ENCODE assay signal across 18 cellular contexts in genomic region chr4:15794905-15795304, GRCh38. TPM values are rescaled to one million over a fixed set of nuclear protein-coding genes. Genes with fewer than 3 reads are reported as not detected.
DNase-seq lines count a peak whose midpoint lies in the region; ATAC-seq, FAIRE-seq and TF ChIP-seq lines count a peak whose summit lies in the region.
"Had no signal": no experiment of that assay in that cellular context is flagged by ENCODE, and none has a peak within 500 bp of the region (broad histone marks: within the 10 kb centered on the region; RNA-seq: fewer than 3 reads in every experiment).

No MANE protein-coding gene starts in this region.

- H3K79me2 ChIP-seq in DND-41 (ENCODE audit: insufficient read depth, low read length) (peaks cover 78% of the 10 kb centered on the region), GM12878 (ENCODE audit: control insufficient read depth, insufficient read depth, low read length) (no peaks in the 10 kb centered on the region), MM.1S (ENCODE audit: low read length) (no peaks in the 10 kb centered on the region), Karpas-422 (ENCODE audit: low read length) (no peaks in the 10 kb centered on the region)

- H3K9ac ChIP-seq in DND-41 (ENCODE audit: low read depth, low read length) (no peak overlapping the region), GM12878 (ENCODE audit: control insufficient read depth, insufficient read depth, low read length) (no peak overlapping the region), MM.1S (ENCODE audit: low read length) (no peak overlapping the region), Karpas-422 (ENCODE audit: low read length) (no peak overlapping the region)
- H3K9ac ChIP-seq: SK-N-SH had no signal

- H3K4me2 ChIP-seq in DND-41 (ENCODE audit: insufficient read depth, low read length) (peak overlapping the region; percentile 36; the same call in 1 of the 2 replicates), GM12878 (ENCODE audit: control insufficient read depth, insufficient read depth) (no peak overlapping the region), MM.1S (ENCODE audit: low read depth, low read length) (no peak overlapping the region), Karpas-422 (ENCODE audit: low read depth, low read length, poor library complexity, severe bottlenecking) (no peak overlapping the region)
- H3K4me2 ChIP-seq: SK-N-SH had no signal

- TF ChIP-seq RAD21 in GM12878 (IDR thresholded peaks at IDR 0.05; ENCODE audit: insufficient read depth, low read depth, low read length) = no peak

- ATAC-seq in DND-41 (ENCODE audit: insufficient read depth, low read depth) (peak; percentile 22), GM18909 (IDR thresholded peaks at IDR 0.05; ENCODE audit: poor library complexity, unreplicated experiment) (peak; percentile 61), GM12878 (peak; percentile 53)
- ATAC-seq: gastroesophageal sphincter, HCT116 had no signal

- RAD21 ChIA-PET in GM12878 (lab: Charles Lee; ENCODE audit: unreplicated experiment) = interaction anchor here (0.9 to 2.5 kb wide), 3 partner anchors 15 to 45 kb away, joined by 3 to 7 read pairs (median 3); no protein-coding TSS in a partner anchor

- H3K27me3 ChIP-seq in DND-41 (ENCODE audit: insufficient read depth, low read length, poor library complexity) (no peaks in the 10 kb centered on the region), GM12878 (replicated peaks in 1 of 2; ENCODE audit: control insufficient read depth in 2 of 2, insufficient read depth in 2 of 2, low read length in 1 of 2) (no peaks in the 10 kb centered on the region), MM.1S (replicated peaks; ENCODE audit: insufficient read depth, low read length) (no peaks in the 10 kb centered on the region), Karpas-422 (ENCODE audit: low read length) (no peaks in the 10 kb centered on the region)
- H3K27me3 ChIP-seq: cardiac muscle cell, gastroesophageal sphincter had no signal

- CTCF ChIA-PET in GM12878 (lab: Yijun Ruan, JAX) = interaction anchor here (0.7 to 0.9 kb wide), 3 partner anchors 11 to 39 kb away, joined by 3 read pairs; no protein-coding TSS in a partner anchor

- H3K27ac ChIP-seq in DND-41 (ENCODE audit: low read length) = peak overlapping the region; percentile 55; the same call in 1 of the 2 replicates
- no peak overlapping the region for H3K27ac ChIP-seq in GM12878 (ENCODE audit: control insufficient read depth, insufficient read depth)
- no peak overlapping the region for H3K27ac ChIP-seq in MM.1S (ENCODE audit: low read length)
- H3K27ac ChIP-seq in Karpas-422 (ENCODE audit: low read length) = no peak overlapping the region
- H3K27ac ChIP-seq: cardiac muscle cell, gastroesophageal sphincter had no signal

- no peak overlapping the region for H3K4me3 ChIP-seq in DND-41 (ENCODE audit: low read depth in 1 of 2, low read length in 2 of 2)
- H3K4me3 ChIP-seq in GM12878 = no peak overlapping the region
- H3K4me3 ChIP-seq in MM.1S (ENCODE audit: low read length) = no peak overlapping the region
- no peak overlapping the region for H3K4me3 ChIP-seq in Karpas-422 (ENCODE audit: low read length)
- H3K4me3 ChIP-seq: cardiac muscle cell, gastroesophageal sphincter had no signal

- no peaks in the 10 kb centered on the region for H3F3A ChIP-seq in MM.1S (ENCODE audit: insufficient read depth, low read length)

- H3K4me1 ChIP-seq in DND-41 (ENCODE audit: insufficient read depth, low read length) (peaks cover 73% of the 10 kb centered on the region), GM12878 (ENCODE audit: control insufficient read depth, insufficient read depth, low read length) (peaks cover 7% of the 10 kb centered on the region; the same call in 1 of the 2 replicates), MM.1S (ENCODE audit: low read length) (peaks cover 13% of the 10 kb centered on the region; the same call in 1 of the 2 replicates), Karpas-422 (ENCODE audit: low read length) (peaks cover 9% of the 10 kb centered on the region)
- H3K4me1 ChIP-seq: gastroesophageal sphincter had no signal

- TF ChIP-seq EP300 in GM12878 (IDR thresholded peaks at IDR 0.05; ENCODE audit: borderline replicate concordance in 1 of 2, control insufficient read depth in 1 of 2, low read depth in 2 of 2, low read length in 2 of 2) = peak in 1 of 2 experiments; percentile 52; a peak in 1 of 4 replicates

- POLR2A ChIA-PET in GM12878 (lab: Charles Lee) = interaction anchor here (0.6 kb wide), 1 partner anchor 53 kb away, joined by 4 read pairs; no protein-coding TSS in a partner anchor

- H3K9me2 ChIP-seq in MM.1S (replicated peaks; ENCODE audit: insufficient read depth, low read length) = no peaks in the 10 kb centered on the region
- no peaks in the 10 kb centered on the region for H3K9me2 ChIP-seq in Karpas-422 (replicated peaks; ENCODE audit: insufficient read depth, low read length)
- H3K9me2 ChIP-seq: SK-N-SH had no signal

- DNase-seq in DND-41 = no peak
- DNase-seq in MV-4-11 (lab: John Stamatoyannopoulos, UW) = peak; percentile 14
- DNase-seq in GM12878 (ENCODE audit: low read depth, low spot score) = no peak
- no peak for DNase-seq in NCI-H1105 (lab: John Stamatoyannopoulos, UW)
- DNase-seq in MM.1S = no peak
- DNase-seq in H4 (ENCODE audit: low spot score) = no peak
- no peak for DNase-seq in Karpas-422
- DNase-seq: activated B cell treated with CpG ODN at 0.5 μM for 24 hours; activated effector memory CD4-positive, alpha-beta T cell treated with Interleukin-2 at 50 U/mL for 16 hours; EL; endodermal cell; NCI-H1048; occipital lobe; SK-N-SH had no signal

- no peak for TF ChIP-seq CTCF in DND-41 (IDR thresholded peaks at IDR 0.05; ENCODE audit: borderline replicate concordance, extremely low read depth, low read length, poor library complexity, severe bottlenecking)
- TF ChIP-seq CTCF in GM12878 (IDR thresholded peaks at IDR 0.05 in 2 of 3, conservative IDR thresholded peaks at IDR 0.05 in 1 of 3; ENCODE audit: control insufficient read depth in 2 of 3, extremely low read depth in 1 of 3, insufficient read depth in 1 of 3, low read depth in 3 of 3, low read length in 3 of 3) = no peak
- no peak for TF ChIP-seq CTCF in MM.1S (IDR thresholded peaks at IDR 0.05; ENCODE audit: low read length)

- BruUV-seq in GM12878 (replicated peaks; lab: Mats Ljungman, UMichigan) = no TSS peak

- no peaks in the 10 kb centered on the region for H3K9me3 ChIP-seq in DND-41 (ENCODE audit: insufficient read depth, low read length, severe bottlenecking)
- no peaks in the 10 kb centered on the region for H3K9me3 ChIP-seq in GM12878 (replicated peaks; ENCODE audit: control insufficient read depth, insufficient read depth, low read length)
- no peaks in the 10 kb centered on the region for H3K9me3 ChIP-seq in MM.1S (replicated peaks; ENCODE audit: insufficient read depth, low read length)
- no peaks in the 10 kb centered on the region for H3K9me3 ChIP-seq in Karpas-422 (ENCODE audit: low read length)
- H3K9me3 ChIP-seq: gastroesophageal sphincter, SK-N-SH had no signal

- H2AFZ ChIP-seq in DND-41 (ENCODE audit: low read depth, low read length) (no peak overlapping the region), GM12878 (ENCODE audit: control insufficient read depth, low read depth, low read length) (no peak overlapping the region), MM.1S (ENCODE audit: low read length) (no peak overlapping the region), Karpas-422 (ENCODE audit: low read length) (no peak overlapping the region)

- H3K36me3 ChIP-seq in DND-41 (ENCODE audit: insufficient read depth, low read length) (peaks cover 67% of the 10 kb centered on the region), GM12878 (ENCODE audit: control insufficient read depth in 2 of 2, insufficient read depth in 2 of 2, low read length in 1 of 2) (no peaks in the 10 kb centered on the region; a peak in 1 of 4 replicates), MM.1S (replicated peaks; ENCODE audit: insufficient read depth, low read length) (no peaks in the 10 kb centered on the region), Karpas-422 (ENCODE audit: insufficient read depth, low read length) (no peaks in the 10 kb centered on the region)
- H3K36me3 ChIP-seq: cardiac muscle cell, gastroesophageal sphincter had no signal

- peaks cover 56% of the 10 kb centered on the region for H4K20me1 ChIP-seq in DND-41 (ENCODE audit: insufficient read depth, low read length)
- no peaks in the 10 kb centered on the region for H4K20me1 ChIP-seq in GM12878 (ENCODE audit: control insufficient read depth, insufficient read depth)
- no peaks in the 10 kb centered on the region for H4K20me1 ChIP-seq in MM.1S (ENCODE audit: insufficient read depth, low read length)
- no peaks in the 10 kb centered on the region for H4K20me1 ChIP-seq in Karpas-422 (ENCODE audit: insufficient read depth, low read depth, low read length)

- 0% methylated on average over 1 of the region's 1 CpG for WGBS in GM12878 (ENCODE audit: insufficient coverage, insufficient replicate concordance, low lambda C conversion rate, missing lambda C conversion rate)

- no peak for TF ChIP-seq POLR2A in GM12878 (IDR thresholded peaks at IDR 0.05; ENCODE audit: low read depth, low read length)

- peak; percentile 38 for FAIRE-seq in GM12878 (lab: Jason Lieb, UNC)

- in situ Hi-C loops in GM12878 (cut with MboI) = no loop called here

- SMC1A ChIA-PET in GM12878 (lab: Charles Lee; ENCODE audit: uncharacterized antibody, unreplicated experiment) = interaction anchor here (0.6 to 3.6 kb wide), 7 partner anchors 11 to 58 kb away, joined by 3 to 18 read pairs (median 4); no protein-coding TSS in a partner anchor

- intact Hi-C loops in GM12878 (cut with micrococcal nuclease; ENCODE audit: unreplicated experiment) = no loop called here

TF ChIP-seq in GM12878, 131 proteins besides CTCF, POLR2A, EP300 and RAD21 (continues in another document):
- no peak for TF ChIP-seq CEBPB (IDR thresholded peaks at IDR 0.05; ENCODE audit: borderline replicate concordance in 1 of 2, low read depth in 2 of 2, low read length in 2 of 2)

RNA-seq across cellular contexts. Expression of gene CD38, which starts 16.8 kb away (rescaled TPM):
- 191 and 195 TPM in 2 replicates for total RNA-seq in GM12878 (2013; cell fraction: nucleolus; rRNA removed)
- total RNA-seq in GM12878 (2014; rRNA removed) = 9.0 and 13.0 TPM in 2 replicates
- 11.9 TPM in 2 replicates for total RNA-seq in GM12878 (2014; rRNA removed; fragmentation: Illumina TruSeq; extraction: Trizol)
- total RNA-seq in GM12878 (2021) = 18.0 and 19.0 TPM in 2 replicates
- polyA plus RNA-seq in GM12878 (2011; ENCODE audit: low read depth) = 40.1 TPM
- polyA plus RNA-seq in GM12878 (2011; rRNA removed) = 38.3 and 39.8 TPM in 2 replicates
- 21.4 and 21.9 TPM in 2 replicates for polyA plus RNA-seq in GM12878 (2011; cell fraction: cytosol; rRNA removed)
- 50.6 and 53.0 TPM in 2 replicates for polyA plus RNA-seq in GM12878 (2011; cell fraction: nucleus; rRNA removed)
- 10.8 and 20.0 TPM in 2 replicates for polyA plus RNA-seq in GM12878 (2012)
- 12.4 and 20.4 TPM in 2 replicates for polyA plus RNA-seq in GM12878 (2014; fragmentation: Illumina TruSeq; extraction: Trizol)
- 1 to 10 TPM; 3.5 to 4.8 TPM for polyA plus RNA-seq in GM12878 (2014; fragmentation: Nextera tagmentation; extraction: Ambion mirVana)
- polyA plus RNA-seq in GM12878 (2014; rRNA removed) = 11.9 and 13.0 TPM in 2 replicates
- polyA plus RNA-seq in GM12878 (2016; fragmentation: Nextera tagmentation; extraction: Ambion mirVana) = 10 to 100 TPM; 16.0 to 19.4 TPM
- 37.9 and 44.6 TPM in 2 replicates for polyA minus RNA-seq in GM12878 (2011; rRNA and poly(A)+ RNA removed)
- polyA minus RNA-seq in GM12878 (2011; cell fraction: cytosol; rRNA and poly(A)+ RNA removed) = 8.8 and 10.8 TPM in 2 replicates
- 51.5 and 69.2 TPM in 2 replicates for polyA minus RNA-seq in GM12878 (2011; cell fraction: nucleus; rRNA and poly(A)+ RNA removed)
- total RNA-seq in H4 (2014; rRNA removed; shearing (Covaris generic)) = 0.02 TPM in 1 of 2 replicates, not detected in the other
- 3.6 and 12.1 TPM in 2 replicates for total RNA-seq in Karpas-422 (2014; rRNA removed; shearing (Covaris generic); ENCODE audit: low replicate concordance)
- total RNA-seq: cardiac muscle cell had no signal
- polyA plus RNA-seq: cardiac muscle cell had no signal
